In the genomic region with DNA sequence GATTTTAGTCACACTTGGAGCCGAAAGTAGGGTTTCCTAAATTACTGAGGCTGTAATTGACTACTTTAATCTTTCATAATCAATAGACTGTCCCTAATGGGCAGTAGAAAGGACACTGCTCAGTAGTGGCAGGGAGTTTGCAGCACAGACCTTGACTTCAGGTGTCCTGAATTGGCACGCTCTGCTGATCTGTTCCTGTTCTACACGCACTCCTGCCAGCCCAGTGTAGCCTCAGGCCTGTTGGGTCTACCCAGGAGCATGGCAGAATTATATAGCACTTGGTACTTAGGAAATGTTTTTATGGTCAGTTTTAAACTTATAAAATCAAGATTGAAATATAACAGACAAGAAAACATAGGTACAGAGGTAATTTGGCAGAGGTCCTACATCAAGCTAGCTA, we compare ENCODE assay signal across 10 cellular contexts. TPM values are rescaled to one million over a fixed set of nuclear protein-coding genes. Genes with fewer than 3 reads are reported as not detected.
A peak's percentile ranks its signal among the peaks of the same experiment; 100 is the strongest.
DNase-seq lines count a peak whose midpoint lies in the region; ATAC-seq and TF ChIP-seq lines count a peak whose summit lies in the region.
"Had no signal": no experiment of that assay in that cellular context is flagged by ENCODE, and none has a peak within 500 bp of the region (broad histone marks: within the 10 kb centered on the region; RNA-seq: fewer than 3 reads in every experiment).

No MANE protein-coding gene starts in this region.

- POLR2A ChIA-PET in Panc1 (lab: Charles Lee) = interaction anchor here (0.8 to 0.9 kb wide), 2 partner anchors 8 to 9 kb away, joined by 3 read pairs; no protein-coding TSS in a partner anchor

- H3K9me3 Mint-ChIP-seq in endodermal cell = no peaks in the 10 kb centered on the region

- H3K36me3 Mint-ChIP-seq in endodermal cell (ENCODE audit: low read depth) = peaks cover 41% of the 10 kb centered on the region

- DNase-seq in Panc1 (ENCODE audit: low read depth, low spot score) (no peak), endodermal cell (no peak), trophoblast cell (no peak), ACHN (no peak)
- no peak for DNase-seq in stimulated activated CD4-positive, alpha-beta T cell treated with anti-CD3 and anti-CD28 coated beads, Interleukin-2, amount 100 ng/mL, for 48 hours
- DNase-seq: MG63; stimulated activated naive CD8-positive, alpha-beta T cell treated with anti-CD3 and anti-CD28 coated beads, Interleukin-15, Interleukin-2, amounts not matched to agents 100 U/mL and 50 U/mL, for 24 hours had no signal

- no peak overlapping the region for H3K9ac ChIP-seq in endodermal cell (ENCODE audit: extremely low read depth, low read length, poor library complexity, severe bottlenecking)
- no peak overlapping the region for H3K9ac ChIP-seq in trophoblast cell (ENCODE audit: low read length)

- H3K14ac ChIP-seq in trophoblast cell (ENCODE audit: low read length) = no peak overlapping the region

- no peak for TF ChIP-seq CTCF in DOHH2 (IDR thresholded peaks at IDR 0.05; ENCODE audit: low read depth, low read length, poor library complexity, severe bottlenecking)
- no peak for TF ChIP-seq CTCF in Panc1 (IDR thresholded peaks at IDR 0.05)
- no peak for TF ChIP-seq CTCF in endodermal cell (conservative IDR thresholded peaks at IDR 0.05)

- H3K4ac ChIP-seq in trophoblast cell (ENCODE audit: low read depth, low read length) = peak overlapping the region; percentile 99

- intact Hi-C loops in Panc1 (cut with micrococcal nuclease; ENCODE audit: unreplicated experiment) = no loop called here

- H3K36me3 ChIP-seq in DOHH2 (ENCODE audit: control insufficient read depth, low read length) (peaks cover 99% of the 10 kb centered on the region), Panc1 (ENCODE audit: control insufficient read depth, insufficient read depth, low read length) (no peaks in the 10 kb centered on the region; the same call in 1 of the 2 replicates), endodermal cell (ENCODE audit: control insufficient read depth, insufficient read depth, low read length) (peaks cover 83% of the 10 kb centered on the region), trophoblast cell (ENCODE audit: control insufficient read depth in 1 of 2, insufficient read depth in 2 of 2, low read length in 2 of 2) (peaks cover 23 to 38% of the 10 kb centered on the region in 2 experiments)

- H3F3A ChIP-seq in DOHH2 (ENCODE audit: control insufficient read depth, insufficient read depth) = peaks cover 28% of the 10 kb centered on the region

- CTCF ChIA-PET in Panc1 (lab: Charles Lee) = interaction anchor here (0.6 to 0.8 kb wide), 4 partner anchors 23 to 119 kb away, joined by 3 to 4 read pairs (median 4); no protein-coding TSS in a partner anchor

- no TSS peak for BruUV-seq in Panc1 (replicated peaks; lab: Mats Ljungman, UMichigan)

- H3K18ac ChIP-seq in trophoblast cell (ENCODE audit: low read length) = no peak overlapping the region

- H3K4me2 ChIP-seq in DOHH2 (ENCODE audit: low read length) (peak overlapping the region; percentile 22), trophoblast cell (ENCODE audit: low read length) (no peak overlapping the region)

- H4K91ac ChIP-seq in trophoblast cell (ENCODE audit: low read depth, low read length) = no peak overlapping the region

- no peak overlapping the region for H4K12ac ChIP-seq in trophoblast cell (ENCODE audit: low read depth, low read length)

- H2BK5ac ChIP-seq in trophoblast cell (ENCODE audit: low read depth, low read length, poor library complexity) = no peak overlapping the region

- peaks cover 71% of the 10 kb centered on the region for H3K4me1 ChIP-seq in DOHH2 (ENCODE audit: control insufficient read depth, low read length)
- H3K4me1 ChIP-seq in Panc1 (ENCODE audit: control insufficient read depth, insufficient read depth, low read length) = peaks cover 38% of the 10 kb centered on the region
- peaks cover 3% of the 10 kb centered on the region for H3K4me1 ChIP-seq in endodermal cell (ENCODE audit: control insufficient read depth, insufficient read depth, low read length)
- peaks cover 4 to 11% of the 10 kb centered on the region in 2 experiments for H3K4me1 ChIP-seq in trophoblast cell (ENCODE audit: control insufficient read depth in 1 of 2, insufficient read depth in 2 of 2, low read length in 2 of 2)

- H3K27me3 Mint-ChIP-seq in endodermal cell (ENCODE audit: insufficient read depth) = no peaks in the 10 kb centered on the region

- 98% methylated on average over 3 of the region's 3 CpGs; no CpG with 5 or more reads in 1 of the 2 experiments for WGBS in endodermal cell (ENCODE audit: insufficient coverage in 1 of 2, insufficient read length in 1 of 2), 2 experiments
- WGBS in trophoblast cell (ENCODE audit: extremely low coverage, insufficient coverage, insufficient read length) = no CpG with 5 or more reads among the region's 3 CpGs

- H3K27ac ChIP-seq in DOHH2 (ENCODE audit: low read depth, low read length) (peak overlapping the region; percentile 28), Panc1 (ENCODE audit: low read length) (no peak overlapping the region), endodermal cell (ENCODE audit: low read depth, low read length) (no peak overlapping the region), trophoblast cell (ENCODE audit: low read depth, low read length) (no peak overlapping the region)

- H3K9me2 ChIP-seq in DOHH2 (replicated peaks; ENCODE audit: control insufficient read depth, low read length) = no peaks in the 10 kb centered on the region

- no peak overlapping the region for H3K23ac ChIP-seq in trophoblast cell (ENCODE audit: low read length)

- H3K79me1 ChIP-seq in trophoblast cell (ENCODE audit: low read length) = no peaks in the 10 kb centered on the region

- H4K20me1 ChIP-seq in DOHH2 (ENCODE audit: control insufficient read depth, insufficient read depth, low read depth, low read length) = peaks cover 85% of the 10 kb centered on the region

- no peak overlapping the region for H2BK120ac ChIP-seq in trophoblast cell (ENCODE audit: insufficient read depth, low read length, poor library complexity)

- peak overlapping the region; percentile 0 for H3K27ac Mint-ChIP-seq in endodermal cell

- in situ Hi-C loops in Panc1 (cut with HindIII; ENCODE audit: low pct_unique_long_range_greater_than_20kb, low sequenced_read_pairs) (no loop called here), ACHN (cut with HindIII; ENCODE audit: low pct_ligation_motif_present, low pct_unique_long_range_greater_than_20kb, low sequenced_read_pairs) (loop anchor here (25.0 kb wide), 1 partner anchor 204 kb away; no protein-coding TSS in a partner anchor)

- H3K79me2 ChIP-seq in DOHH2 (ENCODE audit: control insufficient read depth, low read length) (peaks cover 100% of the 10 kb centered on the region), trophoblast cell (ENCODE audit: control insufficient read depth, insufficient read depth, low read length, poor library complexity) (peaks cover 41% of the 10 kb centered on the region)

- no peak overlapping the region for H3K4me3 Mint-ChIP-seq in endodermal cell

- H3K9me3 ChIP-seq in DOHH2 (ENCODE audit: control insufficient read depth, insufficient read depth, low read length) (no peaks in the 10 kb centered on the region), Panc1 (ENCODE audit: control insufficient read depth, insufficient read depth, low read depth, low read length) (no peaks in the 10 kb centered on the region), endodermal cell (ENCODE audit: control insufficient read depth, low read length) (no peaks in the 10 kb centered on the region), trophoblast cell (ENCODE audit: insufficient read depth, low read depth, low read length) (no peaks in the 10 kb centered on the region)
- H3K9me3 ChIP-seq: MG63 had no signal

- H4K8ac ChIP-seq in trophoblast cell (ENCODE audit: low read depth, low read length) = no peak overlapping the region

- H2BK12ac ChIP-seq in trophoblast cell (ENCODE audit: low read length) = no peak overlapping the region

- no peak overlapping the region for H2AFZ ChIP-seq in trophoblast cell (ENCODE audit: insufficient read depth, low read length, poor library complexity)

- H2AK5ac ChIP-seq in trophoblast cell (ENCODE audit: low read length) = no peak overlapping the region

- ATAC-seq in Panc1 (peak; percentile 75), GM19035 (IDR thresholded peaks at IDR 0.05; ENCODE audit: unreplicated experiment) (no peak)

- H3K27me3 ChIP-seq in DOHH2 (ENCODE audit: control insufficient read depth, low read length) (no peaks in the 10 kb centered on the region), Panc1 (ENCODE audit: control insufficient read depth, insufficient read depth, low read length) (no peaks in the 10 kb centered on the region), endodermal cell (ENCODE audit: control insufficient read depth, insufficient read depth, low read length, poor library complexity, severe bottlenecking) (no peaks in the 10 kb centered on the region), trophoblast cell (ENCODE audit: insufficient read depth, low read length) (no peaks in the 10 kb centered on the region)
- H3K27me3 ChIP-seq: dorsolateral prefrontal cortex, MG63 had no signal

- H3K4me3 ChIP-seq in DOHH2 (ENCODE audit: low read length) (no peak overlapping the region), Panc1 (ENCODE audit: low read depth in 2 of 2, low read length in 2 of 2) (no peak overlapping the region), endodermal cell (ENCODE audit: low read length) (no peak overlapping the region), trophoblast cell (ENCODE audit: low read depth, low read length) (no peak overlapping the region)
- H3K4me3 ChIP-seq: dorsolateral prefrontal cortex, MG63 had no signal

- H3K4me1 Mint-ChIP-seq in endodermal cell = peaks cover 41% of the 10 kb centered on the region

RNA-seq across cellular contexts. Expression of gene EIF4H, which starts 9.0 kb away (rescaled TPM):
- 318 TPM for total RNA-seq in Panc1 (2021; ENCODE audit: unreplicated experiment)
- polyA plus RNA-seq in Panc1 (2012; ENCODE audit: insufficient read length) = 295 TPM
- total RNA-seq in endodermal cell = 100 to 1,000 TPM; 305 to 346 TPM
- 288 TPM for polyA plus RNA-seq in endodermal cell (2013, experiment 1 of 2)
- 274 TPM for polyA plus RNA-seq in endodermal cell (2013, experiment 2 of 2)
- 240 and 241 TPM in 2 replicates for polyA plus RNA-seq in trophoblast cell (2013)

RNA-seq across cellular contexts. Expression of gene LAT2, which starts 26.7 kb away (rescaled TPM):
- total RNA-seq in Panc1 (2021; ENCODE audit: unreplicated experiment) (2.7 TPM), endodermal cell (1 to 10 TPM in 1 of 2 donors, under 1 TPM in 1; 0.55 to 1.0 TPM)
- 3.2 TPM for polyA plus RNA-seq in Panc1 (2012; ENCODE audit: insufficient read length)
- polyA plus RNA-seq in endodermal cell (2013, experiment 1 of 2) = 0.14 TPM
- polyA plus RNA-seq in endodermal cell (2013, experiment 2 of 2) = not detected
- polyA plus RNA-seq in trophoblast cell (2013) = 0.22 and 0.30 TPM in 2 replicates
